Comparison of ENCODE assay signal across 16 cellular contexts in the genomic region with DNA sequence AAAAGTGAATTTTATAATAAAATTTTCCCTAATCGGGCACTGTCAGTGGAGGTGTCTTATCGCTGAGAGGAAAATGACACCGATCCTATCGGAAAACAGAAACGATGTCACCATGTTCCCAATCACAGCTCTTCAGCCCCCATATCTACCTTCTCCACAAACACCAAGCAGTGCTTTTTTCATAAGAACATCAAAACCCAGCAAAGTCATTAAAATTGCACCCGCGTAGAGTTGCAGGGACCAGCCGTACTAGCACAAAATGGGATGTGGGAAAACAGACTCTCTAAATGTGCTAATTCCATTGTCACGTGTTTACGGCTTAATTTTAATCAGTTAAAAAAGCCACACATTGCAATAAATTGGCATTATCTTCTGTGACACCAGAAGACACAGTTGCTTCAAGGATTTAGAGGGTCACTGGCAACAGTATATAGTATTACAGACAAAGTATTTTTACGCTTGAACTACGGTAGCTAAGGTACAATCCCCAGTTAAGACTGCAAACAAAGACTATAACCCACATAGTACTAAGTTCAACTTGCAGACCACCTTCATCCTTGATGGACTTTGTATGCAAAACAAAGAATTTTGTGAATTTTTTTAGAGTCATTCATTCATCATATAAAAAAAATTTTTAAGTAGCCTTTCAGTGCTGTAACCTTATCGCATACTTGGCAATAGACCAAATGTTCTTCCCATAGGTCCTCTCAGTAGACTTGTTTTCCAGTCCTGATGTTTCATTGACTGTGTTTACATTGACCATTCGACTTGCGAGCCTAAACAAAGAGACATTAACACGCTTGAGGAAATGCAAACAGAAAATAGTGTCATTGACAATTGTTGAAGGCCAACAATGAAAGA.
DNase-seq lines count a peak whose midpoint lies in the region; ATAC-seq and TF ChIP-seq lines count a peak whose summit lies in the region.
"Had no signal": no experiment of that assay in that cellular context is flagged by ENCODE, and none has a peak within 500 bp of the region (broad histone marks: within the 10 kb centered on the region; RNA-seq: fewer than 3 reads in every experiment).

No MANE protein-coding gene starts in this region.

- H3K4me1 ChIP-seq in HUES48 (ENCODE audit: control insufficient read depth, insufficient read depth, low read length) (peaks cover 29% of the 10 kb centered on the region), prostate gland (replicated peaks) (no peaks in the 10 kb centered on the region)
- H3K4me1 ChIP-seq: sigmoid colon had no signal

- H3K27ac ChIP-seq in HUES48 (ENCODE audit: low read depth, low read length) (peak overlapping the region; percentile 8), prostate gland (no peak overlapping the region)
- H3K27ac ChIP-seq: HL-60, sigmoid colon, SK-N-MC, tibial artery had no signal

- H3K27me3 ChIP-seq in HUES48 (ENCODE audit: control insufficient read depth, insufficient read depth, low read length) (no peaks in the 10 kb centered on the region), prostate gland (replicated peaks; ENCODE audit: insufficient read depth) (no peaks in the 10 kb centered on the region)
- H3K27me3 ChIP-seq: BE2C, sigmoid colon, tibial artery had no signal

- no peak for TF ChIP-seq POLR2A in prostate gland (IDR thresholded peaks at IDR 0.05)

- H3K9me3 ChIP-seq in HUES48 (ENCODE audit: control insufficient read depth, insufficient read depth, low read length) (no peaks in the 10 kb centered on the region), prostate gland (no peaks in the 10 kb centered on the region)
- H3K9me3 ChIP-seq: BE2C, sigmoid colon, tibial artery had no signal

- no peak for ATAC-seq in GM19452 (IDR thresholded peaks at IDR 0.05; ENCODE audit: unreplicated experiment)
- ATAC-seq: activated CD8-positive, alpha-beta T cell treated with anti-CD3 and anti-CD28 coated beads for 36 hours had no signal

- WGBS in prostate gland: 89% methylated on average over 16 of the region's 16 CpGs

- no peak for TF ChIP-seq CTCF in prostate gland (IDR thresholded peaks at IDR 0.05)

- no peaks in the 10 kb centered on the region for H3K36me3 ChIP-seq in HUES48 (ENCODE audit: control insufficient read depth, insufficient read depth, low read length)
- no peaks in the 10 kb centered on the region for H3K36me3 ChIP-seq in prostate gland
- H3K36me3 ChIP-seq: BE2C, sigmoid colon, tibial artery had no signal

- H3K9ac ChIP-seq in HUES48 (ENCODE audit: low read depth, low read length): no peak overlapping the region

- intact Hi-C loops in prostate gland (cut with DNase I): loop anchor here (10.0 kb wide), 1 partner anchor 822 kb away; no protein-coding TSS in a partner anchor

- DNase-seq in NCI-H2081 (lab: John Stamatoyannopoulos, UW) (peak; percentile 6 to 75), SHP77 (lab: John Stamatoyannopoulos, UW) (peak; percentile 89 to 91), medulla oblongata (ENCODE audit: extremely low spot score) (peak; percentile 18), prostate gland (ENCODE audit: low spot score) (no peak), NOMO-1 treated with DMSO at 0.1 percent for 48 hours (lab: John Stamatoyannopoulos, UW; ENCODE audit: unreplicated experiment) (no peak)
- no peak for DNase-seq in activated T-cell treated with anti-CD3 and anti-CD28 coated beads, Interleukin-2, amount 50 U/mL, for 1 hour
- DNase-seq: activated CD8-positive, alpha-beta T cell treated with anti-CD3 and anti-CD28 coated beads for 36 hours; BE2C; DND-41; sigmoid colon; stimulated activated CD4-positive, alpha-beta T cell treated with anti-CD3 and anti-CD28 coated beads, Interleukin-4, amount 100 ng/mL, for 1 hour; tibial artery had no signal

- H3K4me3 ChIP-seq in HUES48 (ENCODE audit: low read depth, low read length) (no peak overlapping the region), prostate gland (no peak overlapping the region)
- H3K4me3 ChIP-seq: sigmoid colon, SK-N-MC, tibial artery had no signal

Comparison
In these comparisons a context has a peak if more than half of its experiments do, and no peak if none do; other contexts are left out.
1. DNase-seq: peak in NCI-H2081 (2 of 2), SHP77 (2 of 2) and medulla oblongata (single experiment); none in activated T-cell treated with anti-CD3 and anti-CD28 coated beads, Interleukin-2, amount 50 U/mL, for 1 hour (single experiment), prostate gland (single experiment) and NOMO-1 treated with DMSO at 0.1 percent for 48 hours (single experiment).